Comparison of ENCODE assay signal across 8 cellular contexts in genomic region chr7:75738604-75738974, GRCh38. TPM values are rescaled to one million over a fixed set of nuclear protein-coding genes. Genes with fewer than 3 reads are reported as not detected.
A peak's percentile ranks its signal among the peaks of the same experiment; 100 is the strongest.
DNase-seq lines count a peak whose midpoint lies in the region; ATAC-seq and TF ChIP-seq lines count a peak whose summit lies in the region.

Gene HIP1 (minus strand): TSS chr7:75738941. CDS start chr7:75738920, 21 bp downstream.

- H3K27me3 ChIP-seq in body of pancreas (no peaks in the 10 kb centered on the region), left lung (no peaks in the 10 kb centered on the region)

- DNase-seq in Daoy (ENCODE audit: low read depth) = no peak
- DNase-seq in body of pancreas = no peak
- DNase-seq in left lung = no peak

- TF ChIP-seq CTCF in body of pancreas (IDR thresholded peaks at IDR 0.05) (no peak), left lung (IDR thresholded peaks at IDR 0.05) (no peak), subcutaneous adipose tissue (IDR thresholded peaks at IDR 0.05; ENCODE audit: low read depth) (no peak)

- H3K4me1 ChIP-seq in body of pancreas = peaks cover 12% of the 10 kb centered on the region
- peaks cover 5 to 39% of the 10 kb centered on the region in 2 donors for H3K4me1 ChIP-seq in left lung

- 0% methylated on average over 1 to 30 of the region's 30 CpGs for WGBS in body of pancreas, 2 donors

- H3K36me3 ChIP-seq in body of pancreas (replicated peaks in 1 of 2; ENCODE audit: insufficient read depth in 1 of 2, low read depth in 2 of 2) (no peaks in the 10 kb centered on the region), left lung (no peaks in the 10 kb centered on the region)

- H3K9me3 ChIP-seq in body of pancreas (no peaks in the 10 kb centered on the region), left lung (no peaks in the 10 kb centered on the region)

- peak; percentile 13 for ATAC-seq in HG03103 (IDR thresholded peaks at IDR 0.05; ENCODE audit: low read depth, unreplicated experiment)
- ATAC-seq in body of pancreas = no peak
- no peak for ATAC-seq in left lung
- no peak for ATAC-seq in HG02885 (IDR thresholded peaks at IDR 0.05; ENCODE audit: poor library complexity, unreplicated experiment)
- ATAC-seq in HG03457 (IDR thresholded peaks at IDR 0.05; ENCODE audit: unreplicated experiment) = no peak
- ATAC-seq in GM19351 (IDR thresholded peaks at IDR 0.05; ENCODE audit: unreplicated experiment) = no peak

- peak within 1 kb of the TSS; percentile 60 to 92 for H3K4me3 ChIP-seq in body of pancreas
- peak within 1 kb of the TSS; percentile 90 to 98 for H3K4me3 ChIP-seq in left lung

- no peak for TF ChIP-seq POLR2A in body of pancreas (IDR thresholded peaks at IDR 0.05)

- H3K27ac ChIP-seq in body of pancreas = peak within 1 kb of the TSS; percentile 56 to 91 (median 78)
- H3K27ac ChIP-seq in left lung = peak within 1 kb of the TSS; percentile 92 to 96

- intact Hi-C loops in body of pancreas (cut with DNase I) = no loop called here
- intact Hi-C loops in left lung (cut with DNase I) = no loop called here

RNA-seq across cellular contexts. Expression of gene HIP1, which starts in this region (rescaled TPM):
- total RNA-seq in Daoy (2014; rRNA removed; shearing (Covaris generic)) = 12.3 and 13.4 TPM in 2 replicates
- total RNA-seq in body of pancreas = 10 to 100 TPM in 1 of 2 donors, 1 to 10 TPM in 1; 8.3 to 14.5 TPM
- total RNA-seq in left lung = 10 to 100 TPM; 83.8 to 84.2 TPM
- total RNA-seq in subcutaneous adipose tissue = 10 to 100 TPM; 12.6 to 43.3 (median 31.1) TPM
